In genomic region chr4:41185614-41186609, GRCh38 we compare ENCODE assay signal across 11 cellular contexts. TPM values are rescaled to one million over a fixed set of nuclear protein-coding genes. Genes with fewer than 3 reads are reported as not detected.
DNase-seq lines count a peak whose midpoint lies in the region; ATAC-seq and TF ChIP-seq lines count a peak whose summit lies in the region.
"Had no signal": no experiment of that assay in that cellular context is flagged by ENCODE, and none has a peak within 500 bp of the region (broad histone marks: within the 10 kb centered on the region; RNA-seq: fewer than 3 reads in every experiment).

No MANE protein-coding gene starts in this region.

- peaks cover 4% of the 10 kb centered on the region for H3K9me3 Mint-ChIP-seq in activated naive CD8-positive, alpha-beta T cell treated with anti-CD3 and anti-CD28 coated beads for 36 hours

- no peak overlapping the region for H3K4me3 Mint-ChIP-seq in activated naive CD8-positive, alpha-beta T cell treated with anti-CD3 and anti-CD28 coated beads for 36 hours
- H3K4me3 Mint-ChIP-seq: activated T-helper 17 cell treated with anti-CD3 and anti-CD28 coated beads, Interleukin-2, amount 50 U/mL, for 72 hours had no signal

- ATAC-seq in SK-N-SH treated with all-trans-retinoic acid at 6 μM for 48 hours (peak; percentile 79), HG02981 (IDR thresholded peaks at IDR 0.05; ENCODE audit: unreplicated experiment) (no peak)
- ATAC-seq: activated T-helper 17 cell treated with anti-CD3 and anti-CD28 coated beads, Interleukin-2, amount 50 U/mL, for 72 hours had no signal

- DNase-seq in GM12864 (ENCODE audit: low read depth) = no peak
- DNase-seq in fibroblast of peridontal ligament (ENCODE audit: extremely low read depth) = peak; percentile 28
- DNase-seq in osteoblast (ENCODE audit: insufficient read length, low spot score, missing footprints) = no peak
- DNase-seq in activated naive CD8-positive, alpha-beta T cell treated with anti-CD3 and anti-CD28 coated beads for 36 hours = no peak
- DNase-seq in globus pallidus (ENCODE audit: low spot score) = no peak
- DNase-seq in foreskin melanocyte = no peak
- DNase-seq: stimulated activated CD4-positive, alpha-beta T cell treated with anti-CD3 and anti-CD28 coated beads, Interleukin-2, amount 100 ng/mL, for 48 hours; uterus had no signal

- H3K4me1 ChIP-seq in osteoblast (ENCODE audit: insufficient read depth, low read length) = peaks cover 24% of the 10 kb centered on the region

- H2AFZ ChIP-seq in osteoblast (ENCODE audit: low read length) = no peak overlapping the region

- H3K27me3 Mint-ChIP-seq in activated naive CD8-positive, alpha-beta T cell treated with anti-CD3 and anti-CD28 coated beads for 36 hours = peaks cover 11% of the 10 kb centered on the region

- no peaks in the 10 kb centered on the region for H3K9me3 ChIP-seq in osteoblast (ENCODE audit: low read depth, low read length)
- H3K9me3 ChIP-seq: uterus had no signal

- peak overlapping the region; percentile 85 for H3K4me2 ChIP-seq in osteoblast (ENCODE audit: insufficient read depth, low read length)

- H3K36me3 ChIP-seq in osteoblast (ENCODE audit: insufficient read depth, low read length) = no peaks in the 10 kb centered on the region
- H3K36me3 ChIP-seq: uterus had no signal

- H3K27ac Mint-ChIP-seq in activated naive CD8-positive, alpha-beta T cell treated with anti-CD3 and anti-CD28 coated beads for 36 hours = no peak overlapping the region
- H3K27ac Mint-ChIP-seq: activated T-helper 17 cell treated with anti-CD3 and anti-CD28 coated beads, Interleukin-2, amount 50 U/mL, for 72 hours had no signal

- TF ChIP-seq CTCF in GM12864 (IDR thresholded peaks at IDR 0.05; ENCODE audit: low read depth, low read length, missing control alignments) (no peak), osteoblast (IDR thresholded peaks at IDR 0.05; ENCODE audit: extremely low read depth, low read depth, low read length) (no peak)

- H3K4me1 Mint-ChIP-seq in activated naive CD8-positive, alpha-beta T cell treated with anti-CD3 and anti-CD28 coated beads for 36 hours = no peaks in the 10 kb centered on the region
- H3K4me1 Mint-ChIP-seq: activated T-helper 17 cell treated with anti-CD3 and anti-CD28 coated beads, Interleukin-2, amount 50 U/mL, for 72 hours had no signal

- peak overlapping the region; percentile 59 for H3K27ac ChIP-seq in osteoblast (ENCODE audit: low read depth, low read length)

- peaks cover 38% of the 10 kb centered on the region for H4K20me1 ChIP-seq in osteoblast (ENCODE audit: insufficient read depth, low read length)

- peaks cover 99% of the 10 kb centered on the region for H3K79me2 ChIP-seq in osteoblast (ENCODE audit: insufficient read depth, low read length)

- H3K27me3 ChIP-seq in osteoblast (ENCODE audit: insufficient read depth, low read length) = no peaks in the 10 kb centered on the region
- H3K27me3 ChIP-seq: uterus had no signal

- no peaks in the 10 kb centered on the region for H3K36me3 Mint-ChIP-seq in activated naive CD8-positive, alpha-beta T cell treated with anti-CD3 and anti-CD28 coated beads for 36 hours

- H3K4me3 ChIP-seq in GM12864 (ENCODE audit: low read depth, low read length) (peak overlapping the region; percentile 23; the same call in 1 of the 2 replicates), osteoblast (ENCODE audit: insufficient read depth, low read length) (peak overlapping the region; percentile 56)
- H3K4me3 ChIP-seq: uterus had no signal

TF ChIP-seq in SK-N-SH treated with all-trans-retinoic acid at 6 μM for 48 hours, 23 proteins besides CTCF, POLR2A, EP300 and RAD21:
- TF ChIP-seq OSR1 (CRISPR knock-in tag; IDR thresholded peaks at IDR 0.05) = no peak

RNA-seq across cellular contexts. Expression of gene APBB2, which starts 28.4 kb away (rescaled TPM):
- total RNA-seq in osteoblast = 89.0 and 92.3 TPM in 2 replicates
- total RNA-seq in activated naive CD8-positive, alpha-beta T cell treated with anti-CD3 and anti-CD28 coated beads for 36 hours = 1 to 10 TPM; 3.1 to 5.5 TPM

Comparison
In these comparisons a context has a peak if more than half of its experiments do, and no peak if none do; other contexts are left out.
1. RNA of gene APBB2, which starts 28.4 kb away (total RNA-seq): 89.0 to 92.3 TPM in osteoblast; 3.1 to 5.5 TPM in activated naive CD8-positive, alpha-beta T cell treated with anti-CD3 and anti-CD28 coated beads for 36 hours; every median in the first group is over 10 times any median in the second.